Comparison of ENCODE assay signal across 1 cellular context in the genomic region with DNA sequence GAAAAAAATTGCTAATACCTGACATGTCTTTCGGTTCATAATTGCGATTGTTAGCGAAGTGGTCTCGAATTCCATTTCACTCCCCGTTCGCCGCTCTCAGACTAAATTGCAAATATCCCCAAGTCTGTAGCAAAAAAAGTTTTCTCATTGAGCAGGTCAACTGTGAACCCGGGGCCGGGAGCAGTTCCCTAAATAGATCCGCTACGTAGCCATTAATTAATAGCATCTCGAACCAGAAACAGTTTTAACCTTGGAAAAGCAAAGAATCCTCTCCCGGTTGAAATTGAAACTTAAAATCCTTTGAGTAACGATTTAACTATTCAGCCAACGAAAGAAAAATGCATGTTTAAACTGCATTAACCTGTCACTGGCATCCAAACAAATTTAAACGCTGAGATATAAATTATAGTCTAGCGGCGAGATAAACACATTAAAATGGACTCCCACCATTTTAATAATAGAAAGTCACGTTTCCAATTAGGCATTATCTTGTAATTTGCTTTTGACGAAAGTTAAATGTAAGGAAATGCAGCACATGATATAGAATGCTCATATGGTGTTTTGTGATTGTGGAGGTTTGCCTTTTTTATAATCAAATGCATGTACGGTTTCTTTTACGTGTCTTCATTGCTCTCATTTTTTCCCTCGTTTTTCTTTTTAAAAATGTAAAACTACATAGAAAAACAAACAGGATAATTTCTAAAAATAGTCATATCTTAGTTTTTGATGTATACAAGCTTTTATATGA.
A peak's percentile ranks its signal among the peaks of the same experiment; 100 is the strongest.
TF ChIP-seq lines count a peak whose summit lies in the region.

No MANE protein-coding gene starts in this region.

TF ChIP-seq in HepG2, 621 proteins besides CTCF, POLR2A, EP300 and RAD21:
- TF ChIP-seq SCMH1 (CRISPR knock-in tag; IDR thresholded peaks at IDR 0.05; ENCODE audit: borderline replicate concordance) = 0 out of 2 replicates have a peak, but pooled peaks have one; percentile 19
- TF ChIP-seq ZNF124 (CRISPR knock-in tag; IDR thresholded peaks at IDR 0.05) = no peak
- TF ChIP-seq, protein P1, sequence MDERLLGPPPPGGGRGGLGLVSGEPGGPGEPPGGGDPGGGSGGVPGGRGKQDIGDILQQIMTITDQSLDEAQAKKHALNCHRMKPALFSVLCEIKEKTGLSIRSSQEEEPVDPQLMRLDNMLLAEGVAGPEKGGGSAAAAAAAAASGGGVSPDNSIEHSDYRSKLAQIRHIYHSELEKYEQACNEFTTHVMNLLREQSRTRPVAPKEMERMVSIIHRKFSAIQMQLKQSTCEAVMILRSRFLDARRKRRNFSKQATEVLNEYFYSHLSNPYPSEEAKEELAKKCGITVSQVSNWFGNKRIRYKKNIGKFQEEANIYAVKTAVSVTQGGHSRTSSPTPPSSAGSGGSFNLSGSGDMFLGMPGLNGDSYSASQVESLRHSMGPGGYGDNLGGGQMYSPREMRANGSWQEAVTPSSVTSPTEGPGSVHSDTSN (CRISPR knock-in tag; IDR thresholded peaks at IDR 0.05) = no peak
- peak; percentile 93; the same call in 1 of the 2 replicates for TF ChIP-seq EZH2 (conservative IDR thresholded peaks at IDR 0.05; ENCODE audit: low read depth, low read length)
- TF ChIP-seq ZNF562 (CRISPR knock-in tag; IDR thresholded peaks at IDR 0.05; ENCODE audit: borderline replicate concordance) = no peak
- TF ChIP-seq CBX2 (IDR thresholded peaks at IDR 0.05; ENCODE audit: low read depth, low read length) = peak; percentile 100
- TF ChIP-seq CBX2 (CRISPR knock-in tag; IDR thresholded peaks at IDR 0.05; ENCODE audit: low read depth) = peak; percentile 96; the same call in 1 of the 2 replicates
- TF ChIP-seq SOX13 (IDR thresholded peaks at IDR 0.05) = peak; percentile 28; the same call in 1 of the 2 replicates
- TF ChIP-seq SOX13 (CRISPR knock-in tag; conservative IDR thresholded peaks at IDR 0.05 in 1 of 2, IDR thresholded peaks at IDR 0.05 in 1 of 2) = no peak
- no peak for TF ChIP-seq PLRG1 (conservative IDR thresholded peaks at IDR 0.05)
